ENCODE assay signal across 20 cellular contexts in the genomic region with DNA sequence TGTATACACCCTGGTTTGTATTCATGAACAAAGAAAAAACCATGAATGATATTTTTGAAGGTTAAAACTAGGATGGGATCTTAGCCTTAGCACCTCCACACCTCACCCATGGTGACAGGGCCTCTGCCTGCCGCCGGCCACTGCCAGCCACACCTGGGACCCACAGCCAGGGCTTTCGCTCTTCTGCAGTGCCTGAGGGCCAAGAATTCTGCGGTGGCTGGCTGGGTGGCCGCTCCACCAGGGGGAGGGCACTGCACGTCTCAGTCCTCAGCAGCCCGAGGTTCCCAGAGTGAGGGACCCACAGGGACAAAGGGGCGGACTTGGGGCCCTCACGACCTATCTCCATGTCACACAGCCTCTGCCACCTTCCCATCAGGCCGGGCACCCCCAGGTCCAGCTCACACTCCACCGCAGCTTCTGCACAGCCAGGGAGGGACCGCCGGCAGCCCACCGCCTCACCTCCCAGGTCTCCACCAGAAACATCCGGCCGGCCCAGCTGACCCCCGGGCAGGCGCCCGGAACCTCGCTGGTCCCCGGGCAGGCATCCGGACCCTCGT. TPM values are rescaled to one million over a fixed set of nuclear protein-coding genes. Genes with fewer than 3 reads are reported as not detected.
DNase-seq lines count a peak whose midpoint lies in the region; ATAC-seq and TF ChIP-seq lines count a peak whose summit lies in the region.
"Had no signal": no experiment of that assay in that cellular context is flagged by ENCODE, and none has a peak within 500 bp of the region (broad histone marks: within the 10 kb centered on the region; RNA-seq: fewer than 3 reads in every experiment).

No MANE protein-coding gene starts in this region.

- H2BK12ac ChIP-seq in neuronal stem cell (ENCODE audit: low read length), result no peak overlapping the region

- H2BK15ac ChIP-seq in neuronal stem cell (ENCODE audit: low read length), result no peak overlapping the region

- H3K4me3 ChIP-seq in breast epithelium, result no peak overlapping the region
- no peak overlapping the region for H3K4me3 ChIP-seq in mammary epithelial cell (replicated peaks in 1 of 3; ENCODE audit: insufficient read depth in 1 of 3, low read depth in 2 of 3, low read length in 3 of 3)
- 0 out of 2 replicates have a peak overlapping the region, but pooled peaks have one; percentile 69 for H3K4me3 ChIP-seq in BLaER1
- no peak overlapping the region for H3K4me3 ChIP-seq in neuronal stem cell (ENCODE audit: low read length in 2 of 2)

- TF ChIP-seq CTCF in breast epithelium (IDR thresholded peaks at IDR 0.05), result no peak
- TF ChIP-seq CTCF in mammary epithelial cell (conservative IDR thresholded peaks at IDR 0.05 in 1 of 2, IDR thresholded peaks at IDR 0.05 in 1 of 2; ENCODE audit: extremely low read depth in 1 of 2, insufficient read depth in 1 of 2, low read depth in 1 of 2, low read length in 2 of 2), result no peak

- no peak overlapping the region for H2AFZ ChIP-seq in mammary epithelial cell (ENCODE audit: low read depth, low read length)
- H2AFZ ChIP-seq in neuronal stem cell (ENCODE audit: low read length), result no peak overlapping the region

- no peaks in the 10 kb centered on the region for H3K27me3 Mint-ChIP-seq in T-cell
- H3K27me3 Mint-ChIP-seq: CD4-positive, alpha-beta memory T cell had no signal

- no peak overlapping the region for H4K8ac ChIP-seq in neuronal stem cell (ENCODE audit: low read depth, low read length)

- BruUV-seq in mammary epithelial cell (replicated peaks; lab: Mats Ljungman, UMichigan), result no TSS peak

- POLR2A ChIA-PET in T-cell (lab: Charles Lee), result no interaction called here

- CTCF ChIA-PET in mammary epithelial cell (lab: Charles Lee; ENCODE audit: low non-redundant PET), result no interaction called here
- CTCF ChIA-PET in T-cell (lab: Charles Lee), result no interaction called here

- no peak overlapping the region for H3K18ac ChIP-seq in neuronal stem cell (ENCODE audit: low read length)

- peak overlapping the region; percentile 46 for H2AK5ac ChIP-seq in neuronal stem cell (ENCODE audit: low read depth, low read length)

- peak overlapping the region; percentile 12 to 73 for H3K27ac ChIP-seq in breast epithelium
- no peak overlapping the region for H3K27ac ChIP-seq in mammary epithelial cell (ENCODE audit: insufficient read depth, low read depth, low read length)
- peak overlapping the region; percentile 82; the same call in 1 of the 2 replicates for H3K27ac ChIP-seq in BLaER1
- H3K27ac ChIP-seq in neuronal stem cell (replicated peaks; ENCODE audit: low read length), result no peak overlapping the region
- H3K27ac ChIP-seq: C4-2B had no signal

- H3K79me2 ChIP-seq in mammary epithelial cell (ENCODE audit: insufficient read depth, low read length), result peaks cover 27% of the 10 kb centered on the region

- H3K23ac ChIP-seq in neuronal stem cell (ENCODE audit: low read depth, low read length, poor library complexity), result peak overlapping the region; percentile 65

- WGBS in mammary epithelial cell (ENCODE audit: low coverage, missing lambda C conversion rate), result 87% methylated on average over 15 of the region's 23 CpGs
- WGBS in neuronal stem cell (ENCODE audit: extremely low coverage in 2 of 2, insufficient read length in 2 of 2, insufficient replicate concordance in 1 of 2), 2 donors, result no CpG with 5 or more reads among the region's 23 CpGs

- H3K4me2 ChIP-seq in mammary epithelial cell (ENCODE audit: insufficient read depth, low read depth, low read length), result no peak overlapping the region
- H3K4me2 ChIP-seq in BLaER1, result peak overlapping the region; percentile 98
- no peak overlapping the region for H3K4me2 ChIP-seq in neuronal stem cell (ENCODE audit: insufficient read depth, low read length, poor library complexity, severe bottlenecking)

- H4K91ac ChIP-seq in neuronal stem cell (ENCODE audit: low read depth, low read length, poor library complexity), result no peak overlapping the region

- H3K9me3 Mint-ChIP-seq in T-cell, result no peaks in the 10 kb centered on the region
- H3K9me3 Mint-ChIP-seq: CD4-positive, alpha-beta memory T cell; H9 had no signal

- H3K4me1 Mint-ChIP-seq in T-cell, result peaks cover 5 to 15% (median 15%) of the 10 kb centered on the region in 3 donors
- H3K4me1 Mint-ChIP-seq: H9 had no signal

- peak overlapping the region; percentile 53 for H3K4ac ChIP-seq in neuronal stem cell (ENCODE audit: low read length)

- H3K9ac ChIP-seq in mammary epithelial cell (ENCODE audit: insufficient read depth, low read length) (no peak overlapping the region), BLaER1 (peak overlapping the region; percentile 76), neuronal stem cell (ENCODE audit: low read depth, low read length, poor library complexity) (no peak overlapping the region)

- no peak for ATAC-seq in T-cell (replicated peaks in 1 of 4)
- ATAC-seq in GM21367 (IDR thresholded peaks at IDR 0.05; ENCODE audit: unreplicated experiment), result no peak
- no peak for ATAC-seq in left lobe of liver
- ATAC-seq: HepG2 had no signal

- no peak overlapping the region for H2BK5ac ChIP-seq in neuronal stem cell (ENCODE audit: low read length)

- H3K9me3 ChIP-seq in breast epithelium, result no peaks in the 10 kb centered on the region
- no peaks in the 10 kb centered on the region for H3K9me3 ChIP-seq in mammary epithelial cell (replicated peaks; ENCODE audit: insufficient read depth, low read length)
- H3K9me3 ChIP-seq in BLaER1, result no peaks in the 10 kb centered on the region
- no peaks in the 10 kb centered on the region for H3K9me3 ChIP-seq in neuronal stem cell (replicated peaks in 1 of 2; ENCODE audit: control insufficient read depth in 2 of 2, insufficient read depth in 1 of 2, low read depth in 1 of 2, low read length in 2 of 2)

- no peaks in the 10 kb centered on the region for H3K36me3 ChIP-seq in breast epithelium
- no peaks in the 10 kb centered on the region for H3K36me3 ChIP-seq in mammary epithelial cell (ENCODE audit: insufficient read depth, low read length)
- H3K36me3 ChIP-seq in BLaER1, result peaks cover 11% of the 10 kb centered on the region; the same call in 1 of the 2 replicates
- H3K36me3 ChIP-seq in neuronal stem cell (replicated peaks in 1 of 2; ENCODE audit: control insufficient read depth in 2 of 2, insufficient read depth in 2 of 2, low read length in 2 of 2), result peaks cover 0 to 7% of the 10 kb centered on the region in 2 donors

- no peak overlapping the region for H3K27ac Mint-ChIP-seq in T-cell
- H3K27ac Mint-ChIP-seq: H9 had no signal

- H2BK120ac ChIP-seq in neuronal stem cell (ENCODE audit: low read depth, low read length), result no peak overlapping the region

- no peaks in the 10 kb centered on the region for H3K36me3 Mint-ChIP-seq in T-cell
- H3K36me3 Mint-ChIP-seq: CD4-positive, alpha-beta memory T cell had no signal

- peak overlapping the region in 2 of 3 donors; percentile 6 to 35 for H3K4me3 Mint-ChIP-seq in T-cell
- H3K4me3 Mint-ChIP-seq: H9 had no signal

- H3K14ac ChIP-seq in neuronal stem cell (ENCODE audit: low read length), result no peak overlapping the region

- intact Hi-C loops in breast epithelium (cut with DNase I; ENCODE audit: low total_unique reads), result no loop called here
- intact Hi-C loops in mammary epithelial cell (cut with micrococcal nuclease), result no loop called here

- dilution Hi-C loops in mammary epithelial cell (cut with HindIII; ENCODE audit: low sequenced_read_pairs), result loop anchor here (5.0 to 10.0 kb wide), 4 partner anchors 89 to 241 kb away; a partner anchor contains a TSS

- H3K79me1 ChIP-seq in neuronal stem cell (ENCODE audit: low read depth, low read length), result peaks cover 12% of the 10 kb centered on the region

- H3K27me3 ChIP-seq in breast epithelium (no peaks in the 10 kb centered on the region), mammary epithelial cell (ENCODE audit: insufficient read depth, low read length) (no peaks in the 10 kb centered on the region), BLaER1 (peaks cover 27% of the 10 kb centered on the region), neuronal stem cell (ENCODE audit: control insufficient read depth in 3 of 3, insufficient read depth in 3 of 3, low read depth in 1 of 3, low read length in 3 of 3) (no peaks in the 10 kb centered on the region)

- no peak for TF ChIP-seq POLR2A in breast epithelium (IDR thresholded peaks at IDR 0.05)

- in situ Hi-C loops in mammary epithelial cell (cut with MboI; ENCODE audit: low sequenced_read_pairs in 2 of 2), result no loop called here

- no peaks in the 10 kb centered on the region for H4K20me1 ChIP-seq in mammary epithelial cell (ENCODE audit: insufficient read depth, low read length)
- peaks cover 46% of the 10 kb centered on the region for H4K20me1 ChIP-seq in BLaER1

- DNase-seq in breast epithelium (ENCODE audit: low spot score in 2 of 2), result no peak
- no peak for DNase-seq in mammary epithelial cell
- DNase-seq in T-cell, result no peak
- DNase-seq in neuronal stem cell (ENCODE audit: low spot score), result no peak
- no peak for DNase-seq in OCI-M2 (lab: John Stamatoyannopoulos, UW; ENCODE audit: unreplicated experiment)
- no peak for DNase-seq in left lobe of liver (ENCODE audit: low spot score)
- DNase-seq: 8988T; AML-193; CD4-positive, alpha-beta memory T cell; COR-L47; DMS153; DMS79 treated with DMSO at 0.1 percent for 48 hours; EL; GOT3 had no signal

- H3K4me1 ChIP-seq in breast epithelium (peaks cover 3 to 8% of the 10 kb centered on the region in 2 donors), mammary epithelial cell (ENCODE audit: insufficient read depth, low read length) (peaks cover 24% of the 10 kb centered on the region), BLaER1 (peaks cover 91% of the 10 kb centered on the region), neuronal stem cell (ENCODE audit: control insufficient read depth in 2 of 2, insufficient read depth in 1 of 2, low read depth in 1 of 2, low read length in 2 of 2) (peaks cover 0 to 4% of the 10 kb centered on the region in 2 donors)

RNA-seq across cellular contexts. Expression of a gene that starts 6.9 kb away (rescaled TPM):
- 10 to 100 TPM in 2 of 3 donors, 1 to 10 TPM in 1; 7.7 to 28.7 (median 20.6) TPM for total RNA-seq in breast epithelium
- total RNA-seq in mammary epithelial cell, result 10 to 100 TPM in 1 of 2 donors, 1 to 10 TPM in 1; 9.1 to 10.8 TPM
- polyA plus RNA-seq in mammary epithelial cell, result 3.2 TPM
- 0.31 TPM for polyA minus RNA-seq in mammary epithelial cell
- total RNA-seq in T-cell, result 10 to 100 TPM; 18.5 to 43.8 (median 38.0) TPM
- 21.1 TPM for polyA plus RNA-seq in neuronal stem cell (2013, experiment 1 of 2)
- polyA plus RNA-seq in neuronal stem cell (2013, experiment 2 of 2), result 19.9 TPM
- 19.3 TPM for total RNA-seq in left lobe of liver

RNA-seq across cellular contexts. Expression of a gene that starts 7.1 kb away (rescaled TPM):
- total RNA-seq in breast epithelium (10 to 100 TPM in 1 of 3 donors, 1 to 10 TPM in 2; 2.9 to 13.8 (median 4.6) TPM), mammary epithelial cell (1 to 10 TPM in 1 of 2 donors, under 1 TPM in 1; 0.82 to 2.0 TPM), T-cell (10 to 100 TPM in 2 of 5 donors, 1 to 10 TPM in 3; 6.4 to 11.7 (median 8.1) TPM), left lobe of liver (6.0 TPM)
- 0.18 TPM for polyA plus RNA-seq in mammary epithelial cell
- polyA minus RNA-seq in mammary epithelial cell, result not detected
- polyA plus RNA-seq in neuronal stem cell (2013, experiment 1 of 2), result 0.61 TPM
- 0.64 TPM for polyA plus RNA-seq in neuronal stem cell (2013, experiment 2 of 2)
- total RNA-seq: HT1080 had no signal

RNA-seq across cellular contexts. Expression of a gene that starts 25.1 kb away (rescaled TPM):
- 1 to 10 TPM in 2 of 3 donors, not detected in 1; 2.0 to 3.2 TPM for total RNA-seq in breast epithelium
- under 1 TPM in 1 of 2 donors, not detected in 1; 0.83 TPM for total RNA-seq in mammary epithelial cell
- polyA plus RNA-seq in mammary epithelial cell, result 0.02 TPM
- polyA minus RNA-seq in mammary epithelial cell, result not detected
- not detected for total RNA-seq in T-cell
- 0.03 TPM for polyA plus RNA-seq in neuronal stem cell (2013, experiment 1 of 2)
- polyA plus RNA-seq in neuronal stem cell (2013, experiment 2 of 2), result 0.04 TPM
- 9.0 TPM for total RNA-seq in left lobe of liver
- total RNA-seq: CD4-positive, alpha-beta memory T cell; HT1080 had no signal
- polyA plus RNA-seq: CD4-positive, alpha-beta memory T cell had no signal

RNA-seq across cellular contexts. Expression of a gene that starts 43.0 kb away (rescaled TPM):
- total RNA-seq in breast epithelium, result 10 to 100 TPM; 30.9 to 38.4 (median 37.4) TPM
- 10 to 100 TPM; 29.7 to 42.0 TPM for total RNA-seq in mammary epithelial cell
- polyA plus RNA-seq in mammary epithelial cell, result 28.2 TPM
- 35.2 TPM for polyA minus RNA-seq in mammary epithelial cell
- 10 to 100 TPM; 40.5 to 89.5 (median 51.7) TPM for total RNA-seq in T-cell
- polyA plus RNA-seq in neuronal stem cell (2013, experiment 1 of 2), result 46.8 TPM
- polyA plus RNA-seq in neuronal stem cell (2013, experiment 2 of 2), result 45.0 TPM
- 23.0 TPM for total RNA-seq in left lobe of liver

Comparison
In these comparisons a context has a peak if more than half of its experiments do, and no peak if none do; other contexts are left out.
1. H3K27ac ChIP-seq: peak in breast epithelium (2 of 2) and BLaER1 (single experiment); none in mammary epithelial cell (single experiment) and neuronal stem cell (single experiment).